Comparison of ENCODE assay signal across 1 cellular context in genomic region chr16:70770968-70771552, GRCh38.
A peak's percentile ranks its signal among the peaks of the same experiment; 100 is the strongest.
TF ChIP-seq lines count a peak whose summit lies in the region.

No MANE protein-coding gene starts in this region.

TF ChIP-seq in K562, 482 proteins besides CTCF, POLR2A, EP300 and RAD21 (continued from another document and continues in another):
- 0 out of 2 replicates have a peak, but pooled peaks have one; percentile 39 for TF ChIP-seq KLF16 (IDR thresholded peaks at IDR 0.05)
- TF ChIP-seq EGR1 (conservative IDR thresholded peaks at IDR 0.05): no peak
- TF ChIP-seq ARID1B (IDR thresholded peaks at IDR 0.05): peak; percentile 24; the same call in 1 of the 2 replicates
- peak; percentile 42 for TF ChIP-seq ATF7 (IDR thresholded peaks at IDR 0.05)
- peak; percentile 47; the same call in 1 of the 2 replicates for TF ChIP-seq CTBP1 (IDR thresholded peaks at IDR 0.05; ENCODE audit: borderline replicate concordance)
- 0 out of 2 replicates have a peak, but pooled peaks have one; percentile 26 for TF ChIP-seq SMARCA4 (IDR thresholded peaks at IDR 0.05)
- TF ChIP-seq JUND (IDR thresholded peaks at IDR 0.05; ENCODE audit: borderline replicate concordance, low read depth, low read length): peak; percentile 60; the same call in 1 of the 2 replicates
- TF ChIP-seq JUND (tag; IDR thresholded peaks at IDR 0.05; ENCODE audit: borderline replicate concordance, low read depth, low read length): no peak; the same call in 2 of the 3 replicates
- peak; percentile 36; the same call in 1 of the 2 replicates for TF ChIP-seq ESRRA (IDR thresholded peaks at IDR 0.05; ENCODE audit: borderline replicate concordance, low read depth)
- TF ChIP-seq MAFK (IDR thresholded peaks at IDR 0.05; ENCODE audit: low read length): 0 out of 2 replicates have a peak, but pooled peaks have one; percentile 20
- 0 out of 2 replicates have a peak, but pooled peaks have one; percentile 16 for TF ChIP-seq L3MBTL2 (IDR thresholded peaks at IDR 0.05)
- no peak for TF ChIP-seq ZBTB2 (IDR thresholded peaks at IDR 0.05)
- TF ChIP-seq, protein P1, sequence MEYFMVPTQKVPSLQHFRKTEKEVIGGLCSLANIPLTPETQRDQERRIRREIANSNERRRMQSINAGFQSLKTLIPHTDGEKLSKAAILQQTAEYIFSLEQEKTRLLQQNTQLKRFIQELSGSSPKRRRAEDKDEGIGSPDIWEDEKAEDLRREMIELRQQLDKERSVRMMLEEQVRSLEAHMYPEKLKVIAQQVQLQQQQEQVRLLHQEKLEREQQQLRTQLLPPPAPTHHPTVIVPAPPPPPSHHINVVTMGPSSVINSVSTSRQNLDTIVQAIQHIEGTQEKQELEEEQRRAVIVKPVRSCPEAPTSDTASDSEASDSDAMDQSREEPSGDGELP (CRISPR knock-in tag; IDR thresholded peaks at IDR 0.05; ENCODE audit: borderline replicate concordance): peak; percentile 85
- 0 out of 2 replicates have a peak, but pooled peaks have one; percentile 29 for TF ChIP-seq TARDBP (IDR thresholded peaks at IDR 0.05)
- peak; percentile 71 for TF ChIP-seq RB1 (IDR thresholded peaks at IDR 0.05; ENCODE audit: low read depth)
- TF ChIP-seq MECOM (CRISPR knock-in tag; IDR thresholded peaks at IDR 0.05): peak; percentile 58; the same call in 1 of the 2 replicates
- no peak for TF ChIP-seq NCOA6 (IDR thresholded peaks at IDR 0.05)
- TF ChIP-seq PHF20 (IDR thresholded peaks at IDR 0.05; ENCODE audit: partially characterized antibody): no peak
- TF ChIP-seq, protein P2, sequence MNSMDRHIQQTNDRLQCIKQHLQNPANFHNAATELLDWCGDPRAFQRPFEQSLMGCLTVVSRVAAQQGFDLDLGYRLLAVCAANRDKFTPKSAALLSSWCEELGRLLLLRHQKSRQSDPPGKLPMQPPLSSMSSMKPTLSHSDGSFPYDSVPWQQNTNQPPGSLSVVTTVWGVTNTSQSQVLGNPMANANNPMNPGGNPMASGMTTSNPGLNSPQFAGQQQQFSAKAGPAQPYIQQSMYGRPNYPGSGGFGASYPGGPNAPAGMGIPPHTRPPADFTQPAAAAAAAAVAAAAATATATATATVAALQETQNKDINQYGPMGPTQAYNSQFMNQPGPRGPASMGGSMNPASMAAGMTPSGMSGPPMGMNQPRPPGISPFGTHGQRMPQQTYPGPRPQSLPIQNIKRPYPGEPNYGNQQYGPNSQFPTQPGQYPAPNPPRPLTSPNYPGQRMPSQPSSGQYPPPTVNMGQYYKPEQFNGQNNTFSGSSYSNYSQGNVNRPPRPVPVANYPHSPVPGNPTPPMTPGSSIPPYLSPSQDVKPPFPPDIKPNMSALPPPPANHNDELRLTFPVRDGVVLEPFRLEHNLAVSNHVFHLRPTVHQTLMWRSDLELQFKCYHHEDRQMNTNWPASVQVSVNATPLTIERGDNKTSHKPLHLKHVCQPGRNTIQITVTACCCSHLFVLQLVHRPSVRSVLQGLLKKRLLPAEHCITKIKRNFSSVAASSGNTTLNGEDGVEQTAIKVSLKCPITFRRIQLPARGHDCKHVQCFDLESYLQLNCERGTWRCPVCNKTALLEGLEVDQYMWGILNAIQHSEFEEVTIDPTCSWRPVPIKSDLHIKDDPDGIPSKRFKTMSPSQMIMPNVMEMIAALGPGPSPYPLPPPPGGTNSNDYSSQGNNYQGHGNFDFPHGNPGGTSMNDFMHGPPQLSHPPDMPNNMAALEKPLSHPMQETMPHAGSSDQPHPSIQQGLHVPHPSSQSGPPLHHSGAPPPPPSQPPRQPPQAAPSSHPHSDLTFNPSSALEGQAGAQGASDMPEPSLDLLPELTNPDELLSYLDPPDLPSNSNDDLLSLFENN (IDR thresholded peaks at IDR 0.05; ENCODE audit: low read depth in 2 of 2, low read length in 2 of 2): 0 out of 4 replicates have a peak, but pooled peaks of 1 of the 2 experiments have one; percentile 37
- peak; percentile 52; the same call in 1 of the 2 replicates for TF ChIP-seq CC2D1A (IDR thresholded peaks at IDR 0.05)
- 0 out of 2 replicates have a peak, but pooled peaks have one; percentile 25 for TF ChIP-seq ZBTB33 (CRISPR knock-in tag; IDR thresholded peaks at IDR 0.05)
- 0 out of 2 replicates have a peak, but pooled peaks have one; percentile 36 for TF ChIP-seq SMARCE1 (IDR thresholded peaks at IDR 0.05)
- peak; percentile 46 for TF ChIP-seq MYC (IDR thresholded peaks at IDR 0.05; ENCODE audit: low read depth, low read length)
- TF ChIP-seq MYC (CRISPR knock-in tag; IDR thresholded peaks at IDR 0.05; ENCODE audit: borderline replicate concordance, low read depth): no peak
- TF ChIP-seq, protein P3, sequence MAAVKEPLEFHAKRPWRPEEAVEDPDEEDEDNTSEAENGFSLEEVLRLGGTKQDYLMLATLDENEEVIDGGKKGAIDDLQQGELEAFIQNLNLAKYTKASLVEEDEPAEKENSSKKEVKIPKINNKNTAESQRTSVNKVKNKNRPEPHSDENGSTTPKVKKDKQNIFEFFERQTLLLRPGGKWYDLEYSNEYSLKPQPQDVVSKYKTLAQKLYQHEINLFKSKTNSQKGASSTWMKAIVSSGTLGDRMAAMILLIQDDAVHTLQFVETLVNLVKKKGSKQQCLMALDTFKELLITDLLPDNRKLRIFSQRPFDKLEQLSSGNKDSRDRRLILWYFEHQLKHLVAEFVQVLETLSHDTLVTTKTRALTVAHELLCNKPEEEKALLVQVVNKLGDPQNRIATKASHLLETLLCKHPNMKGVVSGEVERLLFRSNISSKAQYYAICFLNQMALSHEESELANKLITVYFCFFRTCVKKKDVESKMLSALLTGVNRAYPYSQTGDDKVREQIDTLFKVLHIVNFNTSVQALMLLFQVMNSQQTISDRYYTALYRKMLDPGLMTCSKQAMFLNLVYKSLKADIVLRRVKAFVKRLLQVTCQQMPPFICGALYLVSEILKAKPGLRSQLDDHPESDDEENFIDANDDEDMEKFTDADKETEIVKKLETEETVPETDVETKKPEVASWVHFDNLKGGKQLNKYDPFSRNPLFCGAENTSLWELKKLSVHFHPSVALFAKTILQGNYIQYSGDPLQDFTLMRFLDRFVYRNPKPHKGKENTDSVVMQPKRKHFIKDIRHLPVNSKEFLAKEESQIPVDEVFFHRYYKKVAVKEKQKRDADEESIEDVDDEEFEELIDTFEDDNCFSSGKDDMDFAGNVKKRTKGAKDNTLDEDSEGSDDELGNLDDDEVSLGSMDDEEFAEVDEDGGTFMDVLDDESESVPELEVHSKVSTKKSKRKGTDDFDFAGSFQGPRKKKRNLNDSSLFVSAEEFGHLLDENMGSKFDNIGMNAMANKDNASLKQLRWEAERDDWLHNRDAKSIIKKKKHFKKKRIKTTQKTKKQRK (IDR thresholded peaks at IDR 0.05; ENCODE audit: borderline replicate concordance, low read depth, low read length): peak; percentile 7; the same call in 1 of the 2 replicates
- peak; percentile 30; the same call in 1 of the 2 replicates for TF ChIP-seq CXXC5 (CRISPR knock-in tag; IDR thresholded peaks at IDR 0.05)
- TF ChIP-seq, protein P4, sequence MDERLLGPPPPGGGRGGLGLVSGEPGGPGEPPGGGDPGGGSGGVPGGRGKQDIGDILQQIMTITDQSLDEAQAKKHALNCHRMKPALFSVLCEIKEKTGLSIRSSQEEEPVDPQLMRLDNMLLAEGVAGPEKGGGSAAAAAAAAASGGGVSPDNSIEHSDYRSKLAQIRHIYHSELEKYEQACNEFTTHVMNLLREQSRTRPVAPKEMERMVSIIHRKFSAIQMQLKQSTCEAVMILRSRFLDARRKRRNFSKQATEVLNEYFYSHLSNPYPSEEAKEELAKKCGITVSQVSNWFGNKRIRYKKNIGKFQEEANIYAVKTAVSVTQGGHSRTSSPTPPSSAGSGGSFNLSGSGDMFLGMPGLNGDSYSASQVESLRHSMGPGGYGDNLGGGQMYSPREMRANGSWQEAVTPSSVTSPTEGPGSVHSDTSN (CRISPR knock-in tag; IDR thresholded peaks at IDR 0.05; ENCODE audit: low read depth): peak; percentile 91
- TF ChIP-seq, protein P4 (tag; conservative IDR thresholded peaks at IDR 0.05; ENCODE audit: low read depth): peak; percentile 99
- TF ChIP-seq MAZ (CRISPR knock-in tag; conservative IDR thresholded peaks at IDR 0.05 in 1 of 2, IDR thresholded peaks at IDR 0.05 in 1 of 2): peak in 1 of 2 experiments; percentile 55; a peak in 1 of 4 replicates
- TF ChIP-seq MYNN (IDR thresholded peaks at IDR 0.05): peak; percentile 49; the same call in 1 of the 2 replicates
- TF ChIP-seq MYNN (CRISPR knock-in tag; IDR thresholded peaks at IDR 0.05): no peak
- TF ChIP-seq, protein P5, sequence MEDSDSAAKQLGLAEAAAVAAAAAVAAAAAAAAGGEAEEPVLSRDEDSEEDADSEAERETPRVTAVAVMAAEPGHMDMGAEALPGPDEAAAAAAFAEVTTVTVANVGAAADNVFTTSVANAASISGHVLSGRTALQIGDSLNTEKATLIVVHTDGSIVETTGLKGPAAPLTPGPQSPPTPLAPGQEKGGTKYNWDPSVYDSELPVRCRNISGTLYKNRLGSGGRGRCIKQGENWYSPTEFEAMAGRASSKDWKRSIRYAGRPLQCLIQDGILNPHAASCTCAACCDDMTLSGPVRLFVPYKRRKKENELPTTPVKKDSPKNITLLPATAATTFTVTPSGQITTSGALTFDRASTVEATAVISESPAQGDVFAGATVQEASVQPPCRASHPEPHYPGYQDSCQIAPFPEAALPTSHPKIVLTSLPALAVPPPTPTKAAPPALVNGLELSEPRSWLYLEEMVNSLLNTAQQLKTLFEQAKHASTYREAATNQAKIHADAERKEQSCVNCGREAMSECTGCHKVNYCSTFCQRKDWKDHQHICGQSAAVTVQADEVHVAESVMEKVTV (CRISPR knock-in tag; IDR thresholded peaks at IDR 0.05): peak; percentile 47; the same call in 1 of the 2 replicates
- TF ChIP-seq ZEB2 (IDR thresholded peaks at IDR 0.05): 0 out of 2 replicates have a peak, but pooled peaks have one; percentile 29
- no peak for TF ChIP-seq SP2 (IDR thresholded peaks at IDR 0.05; ENCODE audit: extremely low read depth, low read depth, low read length, poor library complexity, severe bottlenecking)
- TF ChIP-seq LEF1 (IDR thresholded peaks at IDR 0.05): peak; percentile 95
- TF ChIP-seq, protein P6, sequence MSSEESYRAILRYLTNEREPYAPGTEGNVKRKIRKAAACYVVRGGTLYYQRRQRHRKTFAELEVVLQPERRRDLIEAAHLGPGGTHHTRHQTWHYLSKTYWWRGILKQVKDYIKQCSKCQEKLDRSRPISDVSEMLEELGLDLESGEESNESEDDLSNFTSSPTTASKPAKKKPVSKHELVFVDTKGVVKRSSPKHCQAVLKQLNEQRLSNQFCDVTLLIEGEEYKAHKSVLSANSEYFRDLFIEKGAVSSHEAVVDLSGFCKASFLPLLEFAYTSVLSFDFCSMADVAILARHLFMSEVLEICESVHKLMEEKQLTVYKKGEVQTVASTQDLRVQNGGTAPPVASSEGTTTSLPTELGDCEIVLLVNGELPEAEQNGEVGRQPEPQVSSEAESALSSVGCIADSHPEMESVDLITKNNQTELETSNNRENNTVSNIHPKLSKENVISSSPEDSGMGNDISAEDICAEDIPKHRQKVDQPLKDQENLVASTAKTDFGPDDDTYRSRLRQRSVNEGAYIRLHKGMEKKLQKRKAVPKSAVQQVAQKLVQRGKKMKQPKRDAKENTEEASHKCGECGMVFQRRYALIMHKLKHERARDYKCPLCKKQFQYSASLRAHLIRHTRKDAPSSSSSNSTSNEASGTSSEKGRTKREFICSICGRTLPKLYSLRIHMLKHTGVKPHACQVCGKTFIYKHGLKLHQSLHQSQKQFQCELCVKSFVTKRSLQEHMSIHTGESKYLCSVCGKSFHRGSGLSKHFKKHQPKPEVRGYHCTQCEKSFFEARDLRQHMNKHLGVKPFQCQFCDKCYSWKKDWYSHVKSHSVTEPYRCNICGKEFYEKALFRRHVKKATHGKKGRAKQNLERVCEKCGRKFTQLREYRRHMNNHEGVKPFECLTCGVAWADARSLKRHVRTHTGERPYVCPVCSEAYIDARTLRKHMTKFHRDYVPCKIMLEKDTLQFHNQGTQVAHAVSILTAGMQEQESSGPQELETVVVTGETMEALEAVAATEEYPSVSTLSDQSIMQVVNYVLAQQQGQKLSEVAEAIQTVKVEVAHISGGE (CRISPR knock-in tag; IDR thresholded peaks at IDR 0.05): no peak
- peak; percentile 86 for TF ChIP-seq SMC3 (conservative IDR thresholded peaks at IDR 0.05; ENCODE audit: insufficient read depth, low read depth, low read length)
- TF ChIP-seq, protein P7, sequence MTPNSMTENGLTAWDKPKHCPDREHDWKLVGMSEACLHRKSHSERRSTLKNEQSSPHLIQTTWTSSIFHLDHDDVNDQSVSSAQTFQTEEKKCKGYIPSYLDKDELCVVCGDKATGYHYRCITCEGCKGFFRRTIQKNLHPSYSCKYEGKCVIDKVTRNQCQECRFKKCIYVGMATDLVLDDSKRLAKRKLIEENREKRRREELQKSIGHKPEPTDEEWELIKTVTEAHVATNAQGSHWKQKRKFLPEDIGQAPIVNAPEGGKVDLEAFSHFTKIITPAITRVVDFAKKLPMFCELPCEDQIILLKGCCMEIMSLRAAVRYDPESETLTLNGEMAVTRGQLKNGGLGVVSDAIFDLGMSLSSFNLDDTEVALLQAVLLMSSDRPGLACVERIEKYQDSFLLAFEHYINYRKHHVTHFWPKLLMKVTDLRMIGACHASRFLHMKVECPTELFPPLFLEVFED (CRISPR knock-in tag; conservative IDR thresholded peaks at IDR 0.05): no peak
- TF ChIP-seq ARHGAP35 (IDR thresholded peaks at IDR 0.05; ENCODE audit: partially characterized antibody): no peak
